18 cellular contexts compared by ENCODE assay signal in genomic region chr17:4617590-4618356, GRCh38. TPM values are rescaled to one million over a fixed set of nuclear protein-coding genes. Genes with fewer than 3 reads are reported as not detected.
"Had no signal": no experiment of that assay in that cellular context is flagged by ENCODE, and none has a peak within 500 bp of the region (broad histone marks: within the 10 kb centered on the region; RNA-seq: fewer than 3 reads in every experiment).

No MANE protein-coding gene starts in this region.

- H3K27ac ChIP-seq: hepatocyte, left ventricle myocardium inferior, parathyroid adenoma, spleen had no signal

- DNase-seq: activated CD4-positive, alpha-beta T cell treated with anti-CD3 and anti-CD28 coated beads, Interleukin-2, amount 10 ng/mL, durations not matched to agents 24 days and 14 days; activated CD4-positive, CD25-positive, alpha-beta regulatory T cell; activated CD8-positive, alpha-beta T cell treated with anti-CD3 and anti-CD28 coated beads for 36 hours; activated naive CD4-positive, alpha-beta T cell; activated naive CD8-positive, alpha-beta T cell treated with anti-CD3 and anti-CD28 coated beads for 36 hours; activated T-cell treated with anti-CD3 and anti-CD28 coated beads, Interleukin-2, amount 50 U/mL, for 1 hour; amniotic stem cell; effector memory CD8-positive, alpha-beta T cell; left ventricle myocardium inferior; mammary epithelial cell; mucosa of descending colon; naive B cell; spleen; stimulated activated naive B cell treated with anti-CD40 and anti-IgM and Interleukin-4, amounts not matched to agents 10 μg/mL and 1 μg/mL and 100 μg/mL, for 72 hours had no signal

- H3K9me3 ChIP-seq: mucosa of descending colon had no signal

- H3K79me2 ChIP-seq: parathyroid adenoma had no signal

- H3K4me1 Mint-ChIP-seq: activated CD4-positive, alpha-beta T cell treated with anti-CD3 and anti-CD28 coated beads, Interleukin-2, amount 10 ng/mL, durations not matched to agents 24 days and 14 days; activated naive CD8-positive, alpha-beta T cell treated with anti-CD3 and anti-CD28 coated beads for 36 hours; activated T-helper 17 cell treated with anti-CD3 and anti-CD28 coated beads, Interleukin-2, amount 50 U/mL, for 72 hours; naive B cell; stimulated activated naive B cell treated with anti-CD40 and anti-IgM and Interleukin-4, amounts not matched to agents 10 μg/mL and 1 μg/mL and 100 μg/mL, for 72 hours had no signal

- H3K27ac Mint-ChIP-seq: activated CD4-positive, alpha-beta T cell treated with anti-CD3 and anti-CD28 coated beads, Interleukin-2, amount 10 ng/mL, durations not matched to agents 24 days and 14 days; activated CD8-positive, alpha-beta T cell treated with anti-CD3 and anti-CD28 coated beads for 36 hours; activated naive CD8-positive, alpha-beta T cell treated with anti-CD3 and anti-CD28 coated beads for 36 hours; activated T-helper 17 cell treated with anti-CD3 and anti-CD28 coated beads, Interleukin-2, amount 50 U/mL, for 72 hours; effector memory CD8-positive, alpha-beta T cell; naive B cell; stimulated activated naive B cell treated with anti-CD40 and anti-IgM and Interleukin-4, amounts not matched to agents 10 μg/mL and 1 μg/mL and 100 μg/mL, for 72 hours; T-helper 2 cell treated with Interferon-gamma antibody and Interleukin-4, amounts not matched to agents 5 μg/mL and 100 μg/mL, for 36 hours had no signal

- H3K4me3 ChIP-seq: hepatocyte, left ventricle myocardium inferior, mucosa of descending colon, spleen had no signal

- H3K4me3 Mint-ChIP-seq: activated CD4-positive, alpha-beta T cell treated with anti-CD3 and anti-CD28 coated beads, Interleukin-2, amount 10 ng/mL, durations not matched to agents 24 days and 14 days; activated CD8-positive, alpha-beta T cell treated with anti-CD3 and anti-CD28 coated beads for 36 hours; activated naive CD8-positive, alpha-beta T cell treated with anti-CD3 and anti-CD28 coated beads for 36 hours; activated T-helper 17 cell treated with anti-CD3 and anti-CD28 coated beads, Interleukin-2, amount 50 U/mL, for 72 hours; effector memory CD8-positive, alpha-beta T cell; naive B cell; stimulated activated naive B cell treated with anti-CD40 and anti-IgM and Interleukin-4, amounts not matched to agents 10 μg/mL and 1 μg/mL and 100 μg/mL, for 72 hours; T-helper 2 cell treated with Interferon-gamma antibody and Interleukin-4, amounts not matched to agents 5 μg/mL and 100 μg/mL, for 36 hours had no signal

- H3K9ac ChIP-seq: parathyroid adenoma had no signal

- H3K36me3 ChIP-seq: left ventricle myocardium inferior, spleen had no signal

- H3K9me3 Mint-ChIP-seq: activated CD4-positive, alpha-beta T cell treated with anti-CD3 and anti-CD28 coated beads, Interleukin-2, amount 10 ng/mL, durations not matched to agents 24 days and 14 days; activated CD8-positive, alpha-beta T cell treated with anti-CD3 and anti-CD28 coated beads for 36 hours; activated naive CD8-positive, alpha-beta T cell treated with anti-CD3 and anti-CD28 coated beads for 36 hours; activated T-helper 17 cell treated with anti-CD3 and anti-CD28 coated beads, Interleukin-2, amount 50 U/mL, for 72 hours; effector memory CD8-positive, alpha-beta T cell; naive B cell; stimulated activated naive B cell treated with anti-CD40 and anti-IgM and Interleukin-4, amounts not matched to agents 10 μg/mL and 1 μg/mL and 100 μg/mL, for 72 hours; T-helper 2 cell treated with Interferon-gamma antibody and Interleukin-4, amounts not matched to agents 5 μg/mL and 100 μg/mL, for 36 hours had no signal

- H3K4me1 ChIP-seq: left ventricle myocardium inferior, parathyroid adenoma, spleen had no signal

- H3K4me2 ChIP-seq: hepatocyte had no signal

- H3K36me3 Mint-ChIP-seq: activated naive CD8-positive, alpha-beta T cell treated with anti-CD3 and anti-CD28 coated beads for 36 hours; naive B cell; stimulated activated naive B cell treated with anti-CD40 and anti-IgM and Interleukin-4, amounts not matched to agents 10 μg/mL and 1 μg/mL and 100 μg/mL, for 72 hours had no signal

- H3K27me3 ChIP-seq: hepatocyte had no signal

- H2AFZ ChIP-seq: hepatocyte, parathyroid adenoma had no signal

RNA-seq across cellular contexts. Expression of gene ALOX15, which starts 23.7 kb away (rescaled TPM):
- polyA plus RNA-seq: mammary epithelial cell had no signal

RNA-seq across cellular contexts. Expression of gene SMTNL2, which starts 33.4 kb away (rescaled TPM):
- polyA plus RNA-seq: mammary epithelial cell had no signal

RNA-seq across cellular contexts. Expression of gene GGT6, which starts 57.4 kb away (rescaled TPM):
- polyA plus RNA-seq: hepatocyte had no signal
